In genomic region chr12:12648951-12649650, GRCh38 we compare ENCODE assay signal across 19 cellular contexts. TPM values are rescaled to one million over a fixed set of nuclear protein-coding genes. Genes with fewer than 3 reads are reported as not detected.
DNase-seq lines count a peak whose midpoint lies in the region; ATAC-seq, FAIRE-seq and TF ChIP-seq lines count a peak whose summit lies in the region.
"Had no signal": no experiment of that assay in that cellular context is flagged by ENCODE, and none has a peak within 500 bp of the region (broad histone marks: within the 10 kb centered on the region; RNA-seq: fewer than 3 reads in every experiment).

No MANE protein-coding gene starts in this region.

- FAIRE-seq in astrocyte (lab: Jason Lieb, UNC) = no peak
- FAIRE-seq: GM12891, GM19239, H54 had no signal

- intact Hi-C loops in HCT116 (cut with micrococcal nuclease) = no loop called here

- H3K4me2 ChIP-seq in HCT116 (ENCODE audit: low read length) (no peak overlapping the region), astrocyte (ENCODE audit: low read length) (no peak overlapping the region)
- H3K4me2 ChIP-seq: BLaER1 treated with 17β-estradiol and CSF1 and Interleukin-3, amounts not matched to agents 10 nM and 100 nM had no signal

- H3K4me3 ChIP-seq in HCT116 (replicated peaks in 1 of 2; ENCODE audit: low read depth in 1 of 2, low read length in 2 of 2) = no peak overlapping the region
- H3K4me3 ChIP-seq in astrocyte (ENCODE audit: insufficient read depth, low read depth, low read length) = no peak overlapping the region
- peak overlapping the region; percentile 15 for H3K4me3 ChIP-seq in endodermal cell (ENCODE audit: low read length)
- H3K4me3 ChIP-seq: GM23248 had no signal

- TF ChIP-seq CTCF in HCT116 (IDR thresholded peaks at IDR 0.05 in 2 of 3, conservative IDR thresholded peaks at IDR 0.05 in 1 of 3; ENCODE audit: borderline replicate concordance in 1 of 3, insufficient read depth in 1 of 3, low read depth in 2 of 3, low read length in 2 of 3) = no peak
- no peak for TF ChIP-seq CTCF in astrocyte (IDR thresholded peaks at IDR 0.05; ENCODE audit: insufficient read depth, low read depth, low read length)
- TF ChIP-seq CTCF in endodermal cell (conservative IDR thresholded peaks at IDR 0.05) = no peak

- H3K36me3 Mint-ChIP-seq in astrocyte (ENCODE audit: low read depth, unreplicated experiment) (peaks cover 10% of the 10 kb centered on the region), endodermal cell (ENCODE audit: low read depth) (peaks cover 42% of the 10 kb centered on the region)
- peaks cover 18 to 32% of the 10 kb centered on the region in 2 donors for H3K36me3 Mint-ChIP-seq in stimulated activated naive B cell treated with anti-CD40 and anti-IgM and Interleukin-4, amounts not matched to agents 10 μg/mL and 1 μg/mL and 100 μg/mL, for 72 hours

- no peaks in the 10 kb centered on the region for H3K36me3 ChIP-seq in HCT116 (ENCODE audit: control insufficient read depth in 1 of 2, insufficient read depth in 2 of 2, low read length in 2 of 2)
- H3K36me3 ChIP-seq in astrocyte (ENCODE audit: insufficient read depth, low read length) = no peaks in the 10 kb centered on the region
- H3K36me3 ChIP-seq in endodermal cell (ENCODE audit: control insufficient read depth, insufficient read depth, low read length) = no peaks in the 10 kb centered on the region

- H3K9ac ChIP-seq in HCT116 (ENCODE audit: low read length) (no peak overlapping the region), astrocyte (ENCODE audit: low read length) (no peak overlapping the region), endodermal cell (ENCODE audit: extremely low read depth, low read length, poor library complexity, severe bottlenecking) (no peak overlapping the region)
- H3K9ac ChIP-seq: BLaER1 treated with 17β-estradiol and CSF1 and Interleukin-3, amounts not matched to agents 10 nM and 100 nM; GM23248 had no signal

- RAD21 ChIA-PET in HCT116 (lab: Charles Lee; ENCODE audit: low non-redundant PET in 1 of 2, low total read pairs in 2 of 2, uncharacterized antibody in 2 of 2, unreplicated experiment in 2 of 2) = no interaction called here

- CTCF ChIA-PET in HCT116 (lab: Charles Lee) = no interaction called here

- TF ChIP-seq RAD21 in HCT116 (IDR thresholded peaks at IDR 0.05; ENCODE audit: low read depth) = no peak

- H3K4me1 Mint-ChIP-seq in astrocyte (ENCODE audit: low read depth, unreplicated experiment) (no peaks in the 10 kb centered on the region), endodermal cell (no peaks in the 10 kb centered on the region)
- H3K4me1 Mint-ChIP-seq in stimulated activated naive B cell treated with anti-CD40 and anti-IgM and Interleukin-4, amounts not matched to agents 10 μg/mL and 1 μg/mL and 100 μg/mL, for 72 hours = peaks cover 12 to 18% of the 10 kb centered on the region in 2 donors

- no peak for ATAC-seq in HCT116
- no peak for ATAC-seq in stimulated activated naive B cell treated with anti-CD40 and anti-IgM and Interleukin-4, amounts not matched to agents 10 μg/mL and 1 μg/mL and 100 μg/mL, for 72 hours (replicated peaks)
- no peak for ATAC-seq in HG02759 (IDR thresholded peaks at IDR 0.05; ENCODE audit: unreplicated experiment)
- ATAC-seq: CD8-positive, alpha-beta T cell had no signal

- H4K20me1 ChIP-seq in HCT116 (ENCODE audit: insufficient read depth) (no peaks in the 10 kb centered on the region), astrocyte (ENCODE audit: insufficient read depth, low read length) (no peaks in the 10 kb centered on the region)
- H4K20me1 ChIP-seq: BLaER1 treated with 17β-estradiol and CSF1 and Interleukin-3, amounts not matched to agents 10 nM and 100 nM had no signal

- no TSS peak for BruUV-seq in HCT116 (replicated peaks; lab: Mats Ljungman, UMichigan)

- H3K4me1 ChIP-seq in HCT116 (ENCODE audit: control insufficient read depth in 1 of 2, insufficient read depth in 2 of 2, low read length in 2 of 2) (no peaks in the 10 kb centered on the region), astrocyte (ENCODE audit: insufficient read depth, low read length) (peaks cover 12% of the 10 kb centered on the region), endodermal cell (ENCODE audit: control insufficient read depth, insufficient read depth, low read length) (no peaks in the 10 kb centered on the region)

- H3K27ac Mint-ChIP-seq in astrocyte (ENCODE audit: unreplicated experiment) (peak overlapping the region; percentile 13), endodermal cell (no peak overlapping the region)
- peak overlapping the region; percentile 9 for H3K27ac Mint-ChIP-seq in stimulated activated naive B cell treated with anti-CD40 and anti-IgM and Interleukin-4, amounts not matched to agents 10 μg/mL and 1 μg/mL and 100 μg/mL, for 72 hours
- H3K27ac Mint-ChIP-seq: B cell; CD8-positive, alpha-beta T cell had no signal

- DNase-seq in HCT116 (ENCODE audit: low read depth, low spot score) (no peak), astrocyte (ENCODE audit: low read depth) (no peak), endodermal cell (no peak), HT-29 (ENCODE audit: low spot score) (no peak), glomerular visceral epithelial cell (ENCODE audit: extremely low spot score) (no peak)
- DNase-seq in stimulated activated naive B cell treated with anti-CD40 and anti-IgM and Interleukin-4, amounts not matched to agents 10 μg/mL and 1 μg/mL and 100 μg/mL, for 72 hours = no peak
- DNase-seq: CD8-positive, alpha-beta T cell; DMS 273 treated with DMSO at 0.1 percent for 48 hours; DMS53; DND-41; EL; GM23248; HCEC 1CT had no signal

- H3K4me3 Mint-ChIP-seq in astrocyte (ENCODE audit: unreplicated experiment) (no peak overlapping the region), endodermal cell (no peak overlapping the region)
- H3K4me3 Mint-ChIP-seq in stimulated activated naive B cell treated with anti-CD40 and anti-IgM and Interleukin-4, amounts not matched to agents 10 μg/mL and 1 μg/mL and 100 μg/mL, for 72 hours = no peak overlapping the region
- H3K4me3 Mint-ChIP-seq: B cell; CD8-positive, alpha-beta T cell had no signal

- H3K27ac ChIP-seq in HCT116 (ENCODE audit: low read depth, low read length) = no peak overlapping the region
- no peak overlapping the region for H3K27ac ChIP-seq in astrocyte (ENCODE audit: low read depth, low read length)
- no peak overlapping the region for H3K27ac ChIP-seq in endodermal cell (ENCODE audit: low read depth, low read length)
- H3K27ac ChIP-seq: BLaER1 treated with 17β-estradiol and CSF1 and Interleukin-3, amounts not matched to agents 10 nM and 100 nM; GM23248 had no signal

- H3K27me3 Mint-ChIP-seq in astrocyte (ENCODE audit: low read depth, unreplicated experiment) (no peaks in the 10 kb centered on the region), endodermal cell (ENCODE audit: insufficient read depth) (peaks cover 9% of the 10 kb centered on the region)
- H3K27me3 Mint-ChIP-seq in stimulated activated naive B cell treated with anti-CD40 and anti-IgM and Interleukin-4, amounts not matched to agents 10 μg/mL and 1 μg/mL and 100 μg/mL, for 72 hours = no peaks in the 10 kb centered on the region
- H3K27me3 Mint-ChIP-seq: B cell had no signal

- H3K27me3 ChIP-seq in HCT116 (ENCODE audit: insufficient read depth, low read length) = no peaks in the 10 kb centered on the region
- H3K27me3 ChIP-seq in astrocyte (ENCODE audit: insufficient read depth, low read length) = no peaks in the 10 kb centered on the region
- no peaks in the 10 kb centered on the region for H3K27me3 ChIP-seq in endodermal cell (ENCODE audit: control insufficient read depth, insufficient read depth, low read length, poor library complexity, severe bottlenecking)
- H3K27me3 ChIP-seq: BLaER1 treated with 17β-estradiol and CSF1 and Interleukin-3, amounts not matched to agents 10 nM and 100 nM had no signal

- H3K9me3 ChIP-seq in HCT116 (ENCODE audit: control insufficient read depth in 1 of 2, insufficient read depth in 1 of 2, low read depth in 1 of 2, low read length in 2 of 2) (peaks cover 8 to 21% of the 10 kb centered on the region in 2 experiments; a peak in 3 of 4 replicates), astrocyte (ENCODE audit: insufficient read depth, low read depth, low read length) (peaks cover 17% of the 10 kb centered on the region), endodermal cell (ENCODE audit: control insufficient read depth, low read length) (peaks cover 70% of the 10 kb centered on the region)

- POLR2A ChIA-PET in HCT116 (lab: Charles Lee) = no interaction called here

- H3K9me3 Mint-ChIP-seq in astrocyte (ENCODE audit: unreplicated experiment) (peaks cover 24% of the 10 kb centered on the region), endodermal cell (peaks cover 74% of the 10 kb centered on the region)
- H3K9me3 Mint-ChIP-seq in stimulated activated naive B cell treated with anti-CD40 and anti-IgM and Interleukin-4, amounts not matched to agents 10 μg/mL and 1 μg/mL and 100 μg/mL, for 72 hours = peaks cover 24 to 26% of the 10 kb centered on the region in 2 donors

- no peak for TF ChIP-seq POLR2A in HCT116 (IDR thresholded peaks at IDR 0.05; ENCODE audit: borderline replicate concordance, extremely low read depth, insufficient read depth, insufficient read length)

- no peak overlapping the region for H2AFZ ChIP-seq in HCT116 (ENCODE audit: low read depth, low read length, poor library complexity, severe bottlenecking)
- H2AFZ ChIP-seq in astrocyte (ENCODE audit: low read depth, low read length) = no peak overlapping the region
- H2AFZ ChIP-seq: GM23248 had no signal

- H3K79me2 ChIP-seq in HCT116 (ENCODE audit: insufficient read depth, low read length) (no peaks in the 10 kb centered on the region), astrocyte (ENCODE audit: insufficient read depth, low read length) (no peaks in the 10 kb centered on the region)

- H3K9me2 ChIP-seq in HCT116 (ENCODE audit: insufficient read depth) = no peaks in the 10 kb centered on the region

TF ChIP-seq in HCT116, 20 proteins besides CTCF, POLR2A, EP300 and RAD21:
- TF ChIP-seq JUND (IDR thresholded peaks at IDR 0.05) (no peak), EGR1 (IDR thresholded peaks at IDR 0.05; ENCODE audit: low read depth) (no peak), ZNF274 (IDR thresholded peaks at IDR 0.05; ENCODE audit: low read depth, low read length) (peak; percentile 26; the same call in 1 of the 2 replicates)

RNA-seq across cellular contexts. Expression of gene CREBL2, which starts 37.4 kb away (rescaled TPM):
- total RNA-seq in HCT116 (2021; ENCODE audit: unreplicated experiment) (11.3 TPM), astrocyte (13.9 and 14.8 TPM in 2 replicates), endodermal cell (10 to 100 TPM; 27.2 to 46.9 TPM)
- 5.7 and 8.2 TPM in 2 replicates for polyA plus RNA-seq in HCT116 (2012)
- polyA plus RNA-seq in endodermal cell (2013, experiment 1 of 2) = 17.4 TPM
- polyA plus RNA-seq in endodermal cell (2013, experiment 2 of 2) = 17.3 TPM
- 12.2 and 15.7 TPM in 2 replicates for total RNA-seq in HT-29 (2014; rRNA removed; shearing (Covaris generic))

RNA-seq across cellular contexts. Expression of gene GPR19, which starts 46.9 kb away (rescaled TPM):
- total RNA-seq in HCT116 (2021; ENCODE audit: unreplicated experiment) (2.2 TPM), astrocyte (2.8 and 4.3 TPM in 2 replicates), endodermal cell (1 to 10 TPM; 5.4 to 7.2 TPM)
- 1.3 and 1.6 TPM in 2 replicates for polyA plus RNA-seq in HCT116 (2012)
- 15.4 TPM for polyA plus RNA-seq in endodermal cell (2013, experiment 1 of 2)
- 11.8 TPM for polyA plus RNA-seq in endodermal cell (2013, experiment 2 of 2)
- 0.25 and 1.0 TPM in 2 replicates for total RNA-seq in HT-29 (2014; rRNA removed; shearing (Covaris generic))
- total RNA-seq: GM23248 had no signal
